Comparison of ENCODE assay signal across 22 cellular contexts in the genomic region with DNA sequence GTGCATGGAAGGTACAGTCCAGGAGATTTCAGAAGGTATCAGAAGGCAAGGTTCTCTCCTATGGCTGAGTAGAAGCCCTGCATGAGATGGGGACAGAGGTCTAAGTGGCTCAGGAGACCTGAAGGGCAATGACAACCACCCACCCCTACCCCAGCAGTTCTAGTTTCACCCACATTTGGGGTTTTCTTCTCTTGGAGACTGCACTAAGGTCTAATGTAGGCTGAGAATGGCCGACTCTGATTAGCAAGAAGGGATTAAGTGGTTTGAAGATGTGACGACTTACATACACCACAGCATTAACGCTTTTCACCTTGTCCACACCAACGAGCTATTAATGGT.
"Had no signal": no experiment of that assay in that cellular context is flagged by ENCODE, and none has a peak within 500 bp of the region (broad histone marks: within the 10 kb centered on the region; RNA-seq: fewer than 3 reads in every experiment).

No MANE protein-coding gene starts in this region.

- H3K9me3 ChIP-seq: esophagus squamous epithelium, gastrocnemius medialis, left lung, lower lobe of right lung, mucosa of descending colon had no signal

- ATAC-seq: gastrocnemius medialis, left cardiac atrium, left lung, left ventricle myocardium superior, lower lobe of right lung, mucosa of descending colon had no signal

- H3K36me3 Mint-ChIP-seq: mesothelial cell of epicardium had no signal

- H3K27ac ChIP-seq: coronary artery, dorsolateral prefrontal cortex, esophagus squamous epithelium, gastrocnemius medialis, heart right ventricle, left lung, lower lobe of right lung had no signal

- H3K27me3 ChIP-seq: esophagus squamous epithelium, gastrocnemius medialis, heart right ventricle, left lung had no signal

- FAIRE-seq: colon, endothelial cell of umbilical vein, islet of Langerhans, keratinocyte had no signal

- H3K4me1 ChIP-seq: esophagus squamous epithelium, gastrocnemius medialis, left lung, lower lobe of right lung had no signal

- H3K27ac Mint-ChIP-seq: mesothelial cell of epicardium had no signal

- H3K4me3 ChIP-seq: coronary artery, dorsolateral prefrontal cortex, esophagus squamous epithelium, gastrocnemius medialis, heart right ventricle, left lung, lower lobe of right lung, mucosa of descending colon had no signal

- H3K36me3 ChIP-seq: esophagus squamous epithelium, gastrocnemius medialis, heart right ventricle, left lung, lower lobe of right lung had no signal

- H3K4me3 Mint-ChIP-seq: mesothelial cell of epicardium had no signal

- DNase-seq: dorsolateral prefrontal cortex; effector CD4-positive, alpha-beta T cell; effector memory CD4-positive, alpha-beta T cell; esophagus squamous epithelium; foreskin fibroblast; gastrocnemius medialis; glutamatergic neuron; head of caudate nucleus; heart right ventricle; hippocampal formation; left cardiac atrium; left lung; left ventricle myocardium superior; lower lobe of right lung; mesenchymal stem cell; mucosa of descending colon had no signal
